In the genomic region with DNA sequence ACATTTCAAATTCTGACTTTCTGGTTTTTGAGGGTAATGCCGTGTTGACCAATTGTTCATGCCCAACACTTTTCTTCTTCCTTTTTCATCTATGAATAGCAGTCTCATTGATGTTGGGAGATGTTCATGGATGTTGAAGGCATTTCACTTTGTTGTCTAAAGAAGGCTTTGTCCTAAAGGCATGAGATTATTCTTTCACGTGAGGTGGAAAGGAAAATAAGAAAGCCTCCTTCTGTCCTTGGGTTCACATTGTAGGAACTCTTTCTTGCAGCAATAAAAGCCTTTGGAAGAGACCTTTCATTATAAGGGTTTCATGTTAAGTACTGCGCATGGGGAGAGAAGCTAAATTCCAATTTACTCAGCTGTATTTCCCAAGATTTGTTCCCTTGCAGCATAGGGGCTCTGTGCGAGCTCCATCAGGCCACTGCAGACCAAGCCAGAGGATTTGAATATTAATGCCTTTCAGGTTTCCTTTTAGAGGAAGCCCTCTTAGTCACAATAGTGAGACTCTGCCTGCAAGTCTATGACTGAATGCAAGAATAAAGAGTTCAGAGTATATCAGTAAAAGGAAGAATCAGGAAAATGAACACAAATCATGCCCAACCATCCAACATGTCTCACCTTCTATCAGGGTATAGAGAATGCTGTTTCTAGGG, we compare ENCODE assay signal across 24 cellular contexts.
"Had no signal": no experiment of that assay in that cellular context is flagged by ENCODE, and none has a peak within 500 bp of the region (broad histone marks: within the 10 kb centered on the region; RNA-seq: fewer than 3 reads in every experiment).

No MANE protein-coding gene starts in this region.

- H3K4me1 Mint-ChIP-seq: activated naive CD4-positive, alpha-beta T cell treated with anti-CD3 and anti-CD28 coated beads, Interleukin-2, amount 50 U/mL, for 24 hours; natural killer cell had no signal

- H3K9me3 ChIP-seq: ascending aorta, esophagus squamous epithelium, gastroesophageal sphincter, stomach, testis, vagina had no signal

- H3K27me3 Mint-ChIP-seq: activated naive CD4-positive, alpha-beta T cell treated with anti-CD3 and anti-CD28 coated beads, Interleukin-2, amount 50 U/mL, for 24 hours; stimulated activated memory B cell treated with anti-CD40 and anti-IgM and Interleukin-4, amounts not matched to agents 10 μg/mL and 1 μg/mL and 100 μg/mL, for 72 hours; type B pancreatic cell had no signal

- H3K4me1 ChIP-seq: ascending aorta, esophagus squamous epithelium, gastroesophageal sphincter, stomach, testis, vagina had no signal

- DNase-seq: activated CD4-positive, alpha-beta T cell treated with anti-CD3 and anti-CD28 coated beads for 1 hour; activated CD4-positive, alpha-beta T cell treated with anti-CD3 and anti-CD28 coated beads, Interleukin-2, amount 50 U/mL, for 1 hour; activated gamma-delta T cell treated with Interleukin-2 at 50 U/mL for 16 hours; activated T-cell treated with anti-CD3 and anti-CD28 coated beads, Interleukin-2, amount 50 U/mL, for 1 hour; endodermal cell; esophagus squamous epithelium; left ventricle myocardium superior; mammary epithelial cell; natural killer cell; posterior cingulate gyrus; small intestine; stimulated activated CD4-positive, alpha-beta T cell treated with anti-CD3 and anti-CD28 coated beads, Interleukin-15, amount 100 ng/mL, for 24 hours; stomach; testis; WERI-Rb-1 had no signal

- H3K27me3 ChIP-seq: ascending aorta, esophagus squamous epithelium, gastroesophageal sphincter, stomach, testis, vagina had no signal

- H3K9me3 Mint-ChIP-seq: activated naive CD4-positive, alpha-beta T cell treated with anti-CD3 and anti-CD28 coated beads, Interleukin-2, amount 50 U/mL, for 24 hours; endodermal cell; natural killer cell; stimulated activated memory B cell treated with anti-CD40 and anti-IgM and Interleukin-4, amounts not matched to agents 10 μg/mL and 1 μg/mL and 100 μg/mL, for 72 hours; T-helper 2 cell treated with Interferon-gamma antibody and Interleukin-4, amounts not matched to agents 5 μg/mL and 100 μg/mL, for 36 hours; type B pancreatic cell had no signal

- H3K4me3 ChIP-seq: ascending aorta, coronary artery, esophagus squamous epithelium, gastroesophageal sphincter, stomach, testis, vagina had no signal

- H3K4me3 Mint-ChIP-seq: activated naive CD4-positive, alpha-beta T cell treated with anti-CD3 and anti-CD28 coated beads, Interleukin-2, amount 50 U/mL, for 24 hours; endodermal cell; natural killer cell; stimulated activated memory B cell treated with anti-CD40 and anti-IgM and Interleukin-4, amounts not matched to agents 10 μg/mL and 1 μg/mL and 100 μg/mL, for 72 hours; T-helper 2 cell treated with Interferon-gamma antibody and Interleukin-4, amounts not matched to agents 5 μg/mL and 100 μg/mL, for 36 hours; type B pancreatic cell had no signal

- ATAC-seq: gastroesophageal sphincter; left ventricle myocardium superior; natural killer cell; sciatic nerve; stimulated activated memory B cell treated with anti-CD40 and anti-IgM and Interleukin-4, amounts not matched to agents 10 μg/mL and 1 μg/mL and 100 μg/mL, for 72 hours had no signal

- H3K27ac Mint-ChIP-seq: activated naive CD4-positive, alpha-beta T cell treated with anti-CD3 and anti-CD28 coated beads, Interleukin-2, amount 50 U/mL, for 24 hours; endodermal cell; natural killer cell; stimulated activated memory B cell treated with anti-CD40 and anti-IgM and Interleukin-4, amounts not matched to agents 10 μg/mL and 1 μg/mL and 100 μg/mL, for 72 hours; T-helper 2 cell treated with Interferon-gamma antibody and Interleukin-4, amounts not matched to agents 5 μg/mL and 100 μg/mL, for 36 hours; type B pancreatic cell had no signal

- H3K36me3 Mint-ChIP-seq: activated naive CD4-positive, alpha-beta T cell treated with anti-CD3 and anti-CD28 coated beads, Interleukin-2, amount 50 U/mL, for 24 hours; natural killer cell; stimulated activated memory B cell treated with anti-CD40 and anti-IgM and Interleukin-4, amounts not matched to agents 10 μg/mL and 1 μg/mL and 100 μg/mL, for 72 hours; type B pancreatic cell had no signal

- H3K27ac ChIP-seq: ascending aorta, coronary artery, esophagus squamous epithelium, gastroesophageal sphincter, stomach, testis, vagina, WERI-Rb-1 had no signal

- H3K36me3 ChIP-seq: ascending aorta, esophagus squamous epithelium, gastroesophageal sphincter, stomach, vagina, WERI-Rb-1 had no signal
